29 cellular contexts compared by ENCODE assay signal in the genomic region with DNA sequence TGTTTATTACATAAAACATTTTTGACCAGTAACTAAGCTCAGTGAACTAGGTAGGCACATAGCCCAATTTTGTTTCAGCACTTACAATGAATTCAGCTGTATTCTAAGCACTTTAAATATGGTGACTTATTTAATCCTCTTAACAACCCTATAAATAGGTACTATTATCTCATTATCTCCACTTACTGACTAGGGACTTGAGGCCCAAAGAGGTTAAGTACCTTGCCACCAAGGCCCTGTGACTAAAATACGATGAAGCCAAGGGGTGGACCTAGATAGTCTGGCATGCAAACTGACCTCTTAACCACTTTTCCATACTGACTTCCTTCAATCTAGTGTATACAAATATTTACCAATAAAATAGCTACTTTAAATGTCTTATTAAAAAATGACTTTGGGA.
"Had no signal": no experiment of that assay in that cellular context is flagged by ENCODE, and none has a peak within 500 bp of the region (broad histone marks: within the 10 kb centered on the region; RNA-seq: fewer than 3 reads in every experiment).

No MANE protein-coding gene starts in this region.

- H3K36me3 ChIP-seq: adrenal gland, gastrocnemius medialis, neutrophil, sigmoid colon, vagina had no signal

- H3K9me3 ChIP-seq: adrenal gland, body of pancreas, gastrocnemius medialis, neutrophil, sigmoid colon, vagina had no signal

- ATAC-seq: activated CD4-positive, CD25-positive, alpha-beta regulatory T cell treated with anti-CD3 and anti-CD28 coated beads, Interleukin-2, amount 50 U/mL, for 24 hours; body of pancreas; effector memory CD8-positive, alpha-beta T cell; gastrocnemius medialis; left lobe of liver; stimulated activated memory B cell treated with anti-CD40 and anti-IgM and Interleukin-4, amounts not matched to agents 10 μg/mL and 1 μg/mL and 100 μg/mL, for 72 hours; stimulated activated naive CD8-positive, alpha-beta T cell treated with anti-CD3 and anti-CD28 coated beads, Interleukin-15, amount 100 ng/mL, for 72 hours had no signal

- FAIRE-seq: keratinocyte, small intestine had no signal

- H3K27ac ChIP-seq: adrenal gland, body of pancreas, gastrocnemius medialis, neutrophil, sigmoid colon, vagina had no signal

- H3K27me3 ChIP-seq: adrenal gland, body of pancreas, gastrocnemius medialis, neutrophil, sigmoid colon, vagina had no signal

- H3K4me3 ChIP-seq: adrenal gland, body of pancreas, gastrocnemius medialis, sigmoid colon, vagina had no signal

- H3K27ac Mint-ChIP-seq: activated naive CD4-positive, alpha-beta T cell treated with anti-CD3 and anti-CD28 coated beads for 36 hours; activated naive CD8-positive, alpha-beta T cell treated with anti-CD3 and anti-CD28 coated beads for 36 hours; activated T-helper 1 cell treated with anti-CD3 and anti-CD28 coated beads, Interleukin-12 subunit alpha, Interleukin-12 subunit beta, Interleukin-2, Interleukin-4 antibody, amounts not matched to agents 30 ng/mL and 10 ng/mL and 1 ng/mL, durations not matched to agents 14 hours and 24 hours and 36 hours; effector memory CD8-positive, alpha-beta T cell; nephron; stimulated activated memory B cell treated with anti-CD40 and anti-IgM and Interleukin-4, amounts not matched to agents 10 μg/mL and 1 μg/mL and 100 μg/mL, for 72 hours; stimulated activated naive CD8-positive, alpha-beta T cell treated with anti-CD3 and anti-CD28 coated beads, Interleukin-15, amount 100 ng/mL, for 72 hours; type B pancreatic cell had no signal

- DNase-seq: activated CD4-positive, alpha-beta T cell treated with anti-CD3 and anti-CD28 coated beads for 48 hours; activated CD4-positive, alpha-beta T cell treated with anti-CD3 and anti-CD28 coated beads, Interleukin-2, amount 50 U/mL, for 48 hours; activated CD8-positive, alpha-beta memory T cell treated with anti-CD3 and anti-CD28 coated beads for 24 hours; activated effector memory CD4-positive, alpha-beta T cell treated with anti-CD3 and anti-CD28 coated beads, Interleukin-2, amount 50 U/mL, for 16 hours; activated naive CD4-positive, alpha-beta T cell treated with anti-CD3 and anti-CD28 coated beads for 36 hours; activated naive CD8-positive, alpha-beta T cell treated with anti-CD3 and anti-CD28 coated beads for 36 hours; adrenal gland; aorta; body of pancreas; cortex of kidney; effector memory CD8-positive, alpha-beta T cell; erythroblast; gastrocnemius medialis; glutamatergic neuron; hippocampal formation; sigmoid colon; small intestine; stimulated activated CD4-positive, alpha-beta T cell treated with anti-CD3 and anti-CD28 coated beads, Interleukin-4, amount 100 ng/mL, for 24 hours; stimulated activated naive CD8-positive, alpha-beta T cell treated with anti-CD3 and anti-CD28 coated beads, Interleukin-15, amount 100 ng/mL, for 72 hours; substantia nigra had no signal

- H3K4me1 Mint-ChIP-seq: activated naive CD8-positive, alpha-beta T cell treated with anti-CD3 and anti-CD28 coated beads for 36 hours; nephron; stimulated activated memory B cell treated with anti-CD40 and anti-IgM and Interleukin-4, amounts not matched to agents 10 μg/mL and 1 μg/mL and 100 μg/mL, for 72 hours; stimulated activated naive CD8-positive, alpha-beta T cell treated with anti-CD3 and anti-CD28 coated beads, Interleukin-15, amount 100 ng/mL, for 72 hours had no signal

- H3K27me3 Mint-ChIP-seq: activated naive CD8-positive, alpha-beta T cell treated with anti-CD3 and anti-CD28 coated beads for 36 hours; effector memory CD8-positive, alpha-beta T cell; stimulated activated memory B cell treated with anti-CD40 and anti-IgM and Interleukin-4, amounts not matched to agents 10 μg/mL and 1 μg/mL and 100 μg/mL, for 72 hours; stimulated activated naive CD8-positive, alpha-beta T cell treated with anti-CD3 and anti-CD28 coated beads, Interleukin-15, amount 100 ng/mL, for 72 hours; type B pancreatic cell had no signal

- H3K4me1 ChIP-seq: adrenal gland, body of pancreas, gastrocnemius medialis, vagina had no signal

- H3K4me3 Mint-ChIP-seq: activated naive CD4-positive, alpha-beta T cell treated with anti-CD3 and anti-CD28 coated beads for 36 hours; activated naive CD8-positive, alpha-beta T cell treated with anti-CD3 and anti-CD28 coated beads for 36 hours; activated T-helper 1 cell treated with anti-CD3 and anti-CD28 coated beads, Interleukin-12 subunit alpha, Interleukin-12 subunit beta, Interleukin-2, Interleukin-4 antibody, amounts not matched to agents 30 ng/mL and 10 ng/mL and 1 ng/mL, durations not matched to agents 14 hours and 24 hours and 36 hours; effector memory CD8-positive, alpha-beta T cell; nephron; stimulated activated memory B cell treated with anti-CD40 and anti-IgM and Interleukin-4, amounts not matched to agents 10 μg/mL and 1 μg/mL and 100 μg/mL, for 72 hours; stimulated activated naive CD8-positive, alpha-beta T cell treated with anti-CD3 and anti-CD28 coated beads, Interleukin-15, amount 100 ng/mL, for 72 hours; type B pancreatic cell had no signal

- H3K36me3 Mint-ChIP-seq: activated naive CD8-positive, alpha-beta T cell treated with anti-CD3 and anti-CD28 coated beads for 36 hours; stimulated activated memory B cell treated with anti-CD40 and anti-IgM and Interleukin-4, amounts not matched to agents 10 μg/mL and 1 μg/mL and 100 μg/mL, for 72 hours; type B pancreatic cell had no signal

- H3K9me3 Mint-ChIP-seq: activated naive CD8-positive, alpha-beta T cell treated with anti-CD3 and anti-CD28 coated beads for 36 hours; activated T-helper 1 cell treated with anti-CD3 and anti-CD28 coated beads, Interleukin-12 subunit alpha, Interleukin-12 subunit beta, Interleukin-2, Interleukin-4 antibody, amounts not matched to agents 30 ng/mL and 10 ng/mL and 1 ng/mL, durations not matched to agents 14 hours and 24 hours and 36 hours; stimulated activated memory B cell treated with anti-CD40 and anti-IgM and Interleukin-4, amounts not matched to agents 10 μg/mL and 1 μg/mL and 100 μg/mL, for 72 hours had no signal
